8 cellular contexts compared by ENCODE assay signal in genomic region chr16:53071748-53072301, GRCh38. TPM values are rescaled to one million over a fixed set of nuclear protein-coding genes. Genes with fewer than 3 reads are reported as not detected.
A peak's percentile ranks its signal among the peaks of the same experiment; 100 is the strongest.
DNase-seq lines count a peak whose midpoint lies in the region; ATAC-seq and TF ChIP-seq lines count a peak whose summit lies in the region.

No MANE protein-coding gene starts in this region.

- TF ChIP-seq CTCF in ascending aorta (IDR thresholded peaks at IDR 0.05), result no peak
- TF ChIP-seq CTCF in brain microvascular endothelial cell (IDR thresholded peaks at IDR 0.05; ENCODE audit: low read depth, low read length, missing control alignments), result no peak

- H3K4me3 ChIP-seq in ascending aorta (peak overlapping the region in 1 of 2 donors; percentile 4), brain microvascular endothelial cell (ENCODE audit: low read depth, low read length) (no peak overlapping the region)

- no peaks in the 10 kb centered on the region for H3K27me3 Mint-ChIP-seq in naive B cell
- no peaks in the 10 kb centered on the region for H3K27me3 Mint-ChIP-seq in activated CD4-positive, alpha-beta memory T cell treated with anti-CD3 and anti-CD28 coated beads, Interleukin-2, amount 10 ng/mL, durations not matched to agents 7 days and 5 days

- no peaks in the 10 kb centered on the region for H3K9me3 ChIP-seq in ascending aorta

- peaks cover 3 to 21% of the 10 kb centered on the region in 2 donors for H3K4me1 ChIP-seq in ascending aorta

- CTCF ChIA-PET in activated CD4-positive, alpha-beta memory T cell treated with anti-CD3 and anti-CD28 coated beads, Interleukin-2, amount 10 ng/mL, durations not matched to agents 7 days and 5 days (lab: Charles Lee), result interaction anchor here (0.7 kb wide), 1 partner anchor 74 kb away, joined by 3 read pairs; no protein-coding TSS in a partner anchor

- DNase-seq in ascending aorta (ENCODE audit: low spot score in 2 of 2), result no peak
- no peak for DNase-seq in naive B cell
- no peak for DNase-seq in brain microvascular endothelial cell
- no peak for DNase-seq in activated CD4-positive, alpha-beta memory T cell treated with anti-CD3 and anti-CD28 coated beads, Interleukin-2, amount 10 ng/mL, durations not matched to agents 7 days and 5 days
- DNase-seq in stimulated activated CD4-positive, alpha-beta T cell treated with anti-CD3 and anti-CD28 coated beads, Interleukin-1b, Interleukin-23, amount 100 ng/mL, for 48 hours, result no peak
- DNase-seq in NCI-H345 treated with DMSO at 0.1 percent for 48 hours (lab: John Stamatoyannopoulos, UW; ENCODE audit: unreplicated experiment), result no peak

- in situ Hi-C loops in brain microvascular endothelial cell (cut with HindIII; ENCODE audit: low pct_ligation_motif_present, low sequenced_read_pairs), result no loop called here

- H3K27me3 ChIP-seq in ascending aorta (no peaks in the 10 kb centered on the region), brain microvascular endothelial cell (replicated peaks) (no peaks in the 10 kb centered on the region)

- H3K27ac ChIP-seq in ascending aorta, result peak overlapping the region; percentile 21 to 53
- no peak overlapping the region for H3K27ac ChIP-seq in brain microvascular endothelial cell

- H3K36me3 Mint-ChIP-seq in naive B cell, result peaks cover 11 to 16% of the 10 kb centered on the region in 2 donors
- peaks cover 40% of the 10 kb centered on the region for H3K36me3 Mint-ChIP-seq in activated CD4-positive, alpha-beta memory T cell treated with anti-CD3 and anti-CD28 coated beads, Interleukin-2, amount 10 ng/mL, durations not matched to agents 7 days and 5 days (ENCODE audit: low read depth)

- H3K36me3 ChIP-seq in ascending aorta (no peaks in the 10 kb centered on the region), brain microvascular endothelial cell (replicated peaks) (peaks cover 3% of the 10 kb centered on the region)

- peaks cover 60 to 81% (median 77%) of the 10 kb centered on the region in 3 donors for H3K4me1 Mint-ChIP-seq in naive B cell
- peaks cover 33% of the 10 kb centered on the region for H3K4me1 Mint-ChIP-seq in activated CD4-positive, alpha-beta memory T cell treated with anti-CD3 and anti-CD28 coated beads, Interleukin-2, amount 10 ng/mL, durations not matched to agents 7 days and 5 days

- intact Hi-C loops in ascending aorta (cut with DNase I), result no loop called here

- H3K9me3 Mint-ChIP-seq in naive B cell, result peaks cover 0 to 7% (median 6%) of the 10 kb centered on the region in 7 donors
- H3K9me3 Mint-ChIP-seq in activated CD4-positive, alpha-beta memory T cell treated with anti-CD3 and anti-CD28 coated beads, Interleukin-2, amount 10 ng/mL, durations not matched to agents 7 days and 5 days, result peaks cover 11% of the 10 kb centered on the region

- POLR2A ChIA-PET in activated CD4-positive, alpha-beta memory T cell treated with anti-CD3 and anti-CD28 coated beads, Interleukin-2, amount 10 ng/mL, durations not matched to agents 7 days and 5 days (lab: Charles Lee), result no interaction called here

- ATAC-seq in GM18907 (IDR thresholded peaks at IDR 0.05; ENCODE audit: unreplicated experiment), result peak; percentile 69
- peak; percentile 43 for ATAC-seq in HG03103 (IDR thresholded peaks at IDR 0.05; ENCODE audit: low read depth, unreplicated experiment)
- peak; percentile 36 to 49 for ATAC-seq in naive B cell (ENCODE audit: low read depth in 2 of 2)

- H3K27ac Mint-ChIP-seq in naive B cell, result peak overlapping the region; percentile 22 to 96 (median 84)
- H3K27ac Mint-ChIP-seq in activated CD4-positive, alpha-beta memory T cell treated with anti-CD3 and anti-CD28 coated beads, Interleukin-2, amount 10 ng/mL, durations not matched to agents 7 days and 5 days, result no peak overlapping the region

- H3K4me3 Mint-ChIP-seq in naive B cell, result peak overlapping the region; percentile 13 to 91 (median 81)
- H3K4me3 Mint-ChIP-seq in activated CD4-positive, alpha-beta memory T cell treated with anti-CD3 and anti-CD28 coated beads, Interleukin-2, amount 10 ng/mL, durations not matched to agents 7 days and 5 days, result no peak overlapping the region

RNA-seq across cellular contexts. Expression of gene CHD9, which starts 17.0 kb away (rescaled TPM):
- total RNA-seq in ascending aorta, result 56.9 TPM
- polyA plus RNA-seq in naive B cell (ENCODE audit: low read depth in 6 of 6), result 100 to 1,000 TPM; 102 to 181 (median 115) TPM
- 10 to 100 TPM; 21.6 to 23.8 TPM for total RNA-seq in activated CD4-positive, alpha-beta memory T cell treated with anti-CD3 and anti-CD28 coated beads, Interleukin-2, amount 10 ng/mL, durations not matched to agents 7 days and 5 days

RNA-seq across cellular contexts. Expression of gene CHD9NB, which starts 19.1 kb away (rescaled TPM):
- 0.43 TPM for total RNA-seq in ascending aorta
- polyA plus RNA-seq in naive B cell (ENCODE audit: low read depth in 6 of 6), result under 1 TPM in 1 of 6 donors, not detected in 5; 0.16 TPM
- under 1 TPM; 0.28 to 0.33 TPM for total RNA-seq in activated CD4-positive, alpha-beta memory T cell treated with anti-CD3 and anti-CD28 coated beads, Interleukin-2, amount 10 ng/mL, durations not matched to agents 7 days and 5 days
